Comparison of ENCODE assay signal across 15 cellular contexts in the genomic region with DNA sequence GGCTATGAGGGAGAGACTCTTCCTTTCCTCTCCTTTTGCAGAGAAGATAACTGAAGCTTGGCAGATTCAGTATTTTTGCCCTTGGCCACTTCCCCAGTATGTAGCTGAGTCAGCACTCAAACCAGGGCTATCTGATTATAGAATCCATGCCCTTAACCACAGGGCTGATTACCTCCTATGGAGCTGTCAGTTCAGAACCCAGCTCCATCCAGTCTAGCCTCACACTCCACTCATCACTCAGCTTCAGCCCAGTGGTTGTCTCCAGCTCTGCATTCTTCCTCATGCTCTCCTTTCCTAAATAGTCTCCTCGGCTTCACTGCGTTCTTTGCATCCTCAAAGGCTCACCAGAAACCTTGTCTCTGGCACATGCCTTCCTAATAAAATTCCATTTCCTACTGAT.
DNase-seq lines count a peak whose midpoint lies in the region; ATAC-seq, FAIRE-seq and TF ChIP-seq lines count a peak whose summit lies in the region.
"Had no signal": no experiment of that assay in that cellular context is flagged by ENCODE, and none has a peak within 500 bp of the region (broad histone marks: within the 10 kb centered on the region; RNA-seq: fewer than 3 reads in every experiment).

No MANE protein-coding gene starts in this region.

- no peaks in the 10 kb centered on the region for H3K9me3 ChIP-seq in CD8-positive, alpha-beta T cell (ENCODE audit: low read length)

- peak; percentile 48 for DNase-seq in AG09309 (ENCODE audit: low read depth)
- peak; percentile 46 for DNase-seq in HTR-8/SVneo (ENCODE audit: insufficient read length, low spot score)
- DNase-seq in amniotic epithelial cell (ENCODE audit: low read depth), result peak; percentile 96
- DNase-seq in iPS-NIHi7 (ENCODE audit: extremely low spot score), result peak; percentile 50
- no peak for DNase-seq in T-helper 1 cell
- no peak for DNase-seq in CD8-positive, alpha-beta T cell
- no peak for DNase-seq in nephron progenitor cell
- no peak for DNase-seq in NCI-H82 (lab: John Stamatoyannopoulos, UW)
- DNase-seq: activated CD8-positive, alpha-beta T cell treated with anti-CD3 and anti-CD28 coated beads, Interleukin-2, amount 10 ng/mL, durations not matched to agents 7 days and 5 days; CD8-positive, alpha-beta memory T cell; natural killer cell; NK-92 treated with Interleukin-12 subunit alpha and Interleukin-12 subunit beta, amount 100 ng/mL, for 24 hours; stimulated activated CD8-positive, alpha-beta memory T cell treated with anti-CD3 and anti-CD28 coated beads, Interleukin-4, amount 100 ng/mL, for 48 hours; T-helper 17 cell had no signal

- H3K36me3 ChIP-seq in CD8-positive, alpha-beta T cell (ENCODE audit: insufficient read depth, low read length), result no peaks in the 10 kb centered on the region

- no peaks in the 10 kb centered on the region for H3K27me3 ChIP-seq in CD8-positive, alpha-beta T cell (ENCODE audit: insufficient read depth, low read length)

- H3K27me3 Mint-ChIP-seq in CD8-positive, alpha-beta T cell (ENCODE audit: low read depth), result no peaks in the 10 kb centered on the region
- peaks cover 3% of the 10 kb centered on the region for H3K27me3 Mint-ChIP-seq in nephron progenitor cell (ENCODE audit: low read depth, poor library complexity)
- H3K27me3 Mint-ChIP-seq: CD8-positive, alpha-beta memory T cell had no signal

- FAIRE-seq in HTR-8/SVneo (lab: Jason Lieb, UNC), result peak; percentile 48

- no peaks in the 10 kb centered on the region for H3K4me1 ChIP-seq in CD8-positive, alpha-beta T cell (ENCODE audit: insufficient read depth, low read length)

- no peak overlapping the region for H3K27ac Mint-ChIP-seq in CD8-positive, alpha-beta T cell
- no peak overlapping the region for H3K27ac Mint-ChIP-seq in nephron progenitor cell
- H3K27ac Mint-ChIP-seq: activated CD8-positive, alpha-beta T cell treated with anti-CD3 and anti-CD28 coated beads, Interleukin-2, amount 10 ng/mL, durations not matched to agents 7 days and 5 days; activated naive CD4-positive, alpha-beta T cell treated with anti-CD3 and anti-CD28 coated beads, Interleukin-2, amount 50 U/mL, for 72 hours; CD8-positive, alpha-beta memory T cell; natural killer cell; T-helper 17 cell had no signal

- no peak overlapping the region for H3K27ac ChIP-seq in CD8-positive, alpha-beta T cell (ENCODE audit: low read depth, low read length)

- POLR2A ChIA-PET in CD8-positive, alpha-beta T cell (lab: Charles Lee), result no interaction called here

- no peaks in the 10 kb centered on the region for H3K9me3 Mint-ChIP-seq in CD8-positive, alpha-beta T cell
- H3K9me3 Mint-ChIP-seq in nephron progenitor cell, result peaks cover 5% of the 10 kb centered on the region
- H3K9me3 Mint-ChIP-seq: activated naive CD4-positive, alpha-beta T cell treated with anti-CD3 and anti-CD28 coated beads, Interleukin-2, amount 50 U/mL, for 72 hours; natural killer cell had no signal

- no peaks in the 10 kb centered on the region for H3K4me1 Mint-ChIP-seq in CD8-positive, alpha-beta T cell (ENCODE audit: low read depth)
- peaks cover 20% of the 10 kb centered on the region for H3K4me1 Mint-ChIP-seq in nephron progenitor cell
- H3K4me1 Mint-ChIP-seq: CD8-positive, alpha-beta memory T cell; natural killer cell; T-helper 17 cell had no signal

- intact Hi-C loops in CD8-positive, alpha-beta T cell (cut with DNase I, micrococcal nuclease), result no loop called here

- H3K4me3 Mint-ChIP-seq in CD8-positive, alpha-beta T cell, result no peak overlapping the region
- no peak overlapping the region for H3K4me3 Mint-ChIP-seq in nephron progenitor cell
- H3K4me3 Mint-ChIP-seq: activated CD8-positive, alpha-beta T cell treated with anti-CD3 and anti-CD28 coated beads, Interleukin-2, amount 10 ng/mL, durations not matched to agents 7 days and 5 days; CD8-positive, alpha-beta memory T cell; natural killer cell; T-helper 17 cell had no signal

- no peak for TF ChIP-seq CTCF in AG09309 (IDR thresholded peaks at IDR 0.05; ENCODE audit: control insufficient read depth, insufficient read depth, low read depth, low read length, missing control alignments)
- no peak for TF ChIP-seq CTCF in CD8-positive, alpha-beta T cell (IDR thresholded peaks at IDR 0.05)
- TF ChIP-seq CTCF in nephron progenitor cell (IDR thresholded peaks at IDR 0.05), result no peak

- CTCF ChIA-PET in CD8-positive, alpha-beta T cell (lab: Charles Lee), result no interaction called here

- no peak overlapping the region for H3K4me3 ChIP-seq in AG09309 (ENCODE audit: control insufficient read depth, low read depth, low read length)
- H3K4me3 ChIP-seq in CD8-positive, alpha-beta T cell (ENCODE audit: low read depth, low read length), result no peak overlapping the region

- ATAC-seq in CD8-positive, alpha-beta T cell, result no peak
- ATAC-seq: activated CD8-positive, alpha-beta T cell treated with anti-CD3 and anti-CD28 coated beads, Interleukin-2, amount 10 ng/mL, durations not matched to agents 7 days and 5 days; activated naive CD4-positive, alpha-beta T cell treated with anti-CD3 and anti-CD28 coated beads, Interleukin-2, amount 50 U/mL, for 72 hours; T-helper 17 cell had no signal

- H3K36me3 Mint-ChIP-seq in CD8-positive, alpha-beta T cell, result no peaks in the 10 kb centered on the region
- no peaks in the 10 kb centered on the region for H3K36me3 Mint-ChIP-seq in nephron progenitor cell (ENCODE audit: low read depth)
- H3K36me3 Mint-ChIP-seq: activated naive CD4-positive, alpha-beta T cell treated with anti-CD3 and anti-CD28 coated beads, Interleukin-2, amount 50 U/mL, for 72 hours; CD8-positive, alpha-beta memory T cell; natural killer cell had no signal

Comparison
In these comparisons a context has a peak if more than half of its experiments do, and no peak if none do; other contexts are left out.
1. DNase-seq: peak in AG09309 (single experiment), HTR-8/SVneo (single experiment), amniotic epithelial cell (single experiment) and iPS-NIHi7 (single experiment); none in T-helper 1 cell (0 of 5), CD8-positive, alpha-beta T cell (0 of 7), nephron progenitor cell (single experiment) and NCI-H82 (single experiment).